Comparison of ENCODE assay signal across 1 cellular context in the genomic region with DNA sequence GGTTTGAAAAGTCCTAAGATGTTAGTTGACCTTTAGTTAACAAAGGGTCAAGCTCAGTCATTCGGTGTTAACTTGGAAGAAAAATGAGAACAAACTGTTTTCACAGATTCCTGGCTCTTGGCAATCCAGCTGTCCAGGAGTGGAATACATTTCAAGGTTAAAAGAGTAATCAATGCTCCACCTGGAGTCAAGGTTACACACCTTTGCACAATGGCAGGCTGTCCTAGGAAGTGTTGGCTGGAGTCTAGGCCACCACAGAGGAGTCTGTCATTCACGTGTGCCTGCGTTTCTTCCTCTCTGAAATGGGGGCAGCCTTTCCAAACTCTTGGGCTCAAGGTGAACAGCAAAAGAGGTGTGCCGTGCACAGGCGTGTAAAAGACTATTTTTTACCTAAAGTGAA.
A peak's percentile ranks its signal among the peaks of the same experiment; 100 is the strongest.
TF ChIP-seq lines count a peak whose summit lies in the region.

No MANE protein-coding gene starts in this region.

TF ChIP-seq in HepG2, 621 proteins besides CTCF, POLR2A, EP300 and RAD21 (continued from another document):
- TF ChIP-seq, protein P1, sequence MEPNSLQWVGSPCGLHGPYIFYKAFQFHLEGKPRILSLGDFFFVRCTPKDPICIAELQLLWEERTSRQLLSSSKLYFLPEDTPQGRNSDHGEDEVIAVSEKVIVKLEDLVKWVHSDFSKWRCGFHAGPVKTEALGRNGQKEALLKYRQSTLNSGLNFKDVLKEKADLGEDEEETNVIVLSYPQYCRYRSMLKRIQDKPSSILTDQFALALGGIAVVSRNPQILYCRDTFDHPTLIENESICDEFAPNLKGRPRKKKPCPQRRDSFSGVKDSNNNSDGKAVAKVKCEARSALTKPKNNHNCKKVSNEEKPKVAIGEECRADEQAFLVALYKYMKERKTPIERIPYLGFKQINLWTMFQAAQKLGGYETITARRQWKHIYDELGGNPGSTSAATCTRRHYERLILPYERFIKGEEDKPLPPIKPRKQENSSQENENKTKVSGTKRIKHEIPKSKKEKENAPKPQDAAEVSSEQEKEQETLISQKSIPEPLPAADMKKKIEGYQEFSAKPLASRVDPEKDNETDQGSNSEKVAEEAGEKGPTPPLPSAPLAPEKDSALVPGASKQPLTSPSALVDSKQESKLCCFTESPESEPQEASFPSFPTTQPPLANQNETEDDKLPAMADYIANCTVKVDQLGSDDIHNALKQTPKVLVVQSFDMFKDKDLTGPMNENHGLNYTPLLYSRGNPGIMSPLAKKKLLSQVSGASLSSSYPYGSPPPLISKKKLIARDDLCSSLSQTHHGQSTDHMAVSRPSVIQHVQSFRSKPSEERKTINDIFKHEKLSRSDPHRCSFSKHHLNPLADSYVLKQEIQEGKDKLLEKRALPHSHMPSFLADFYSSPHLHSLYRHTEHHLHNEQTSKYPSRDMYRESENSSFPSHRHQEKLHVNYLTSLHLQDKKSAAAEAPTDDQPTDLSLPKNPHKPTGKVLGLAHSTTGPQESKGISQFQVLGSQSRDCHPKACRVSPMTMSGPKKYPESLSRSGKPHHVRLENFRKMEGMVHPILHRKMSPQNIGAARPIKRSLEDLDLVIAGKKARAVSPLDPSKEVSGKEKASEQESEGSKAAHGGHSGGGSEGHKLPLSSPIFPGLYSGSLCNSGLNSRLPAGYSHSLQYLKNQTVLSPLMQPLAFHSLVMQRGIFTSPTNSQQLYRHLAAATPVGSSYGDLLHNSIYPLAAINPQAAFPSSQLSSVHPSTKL (CRISPR knock-in tag; IDR thresholded peaks at IDR 0.05), result peak; percentile 97
- TF ChIP-seq, protein P2, sequence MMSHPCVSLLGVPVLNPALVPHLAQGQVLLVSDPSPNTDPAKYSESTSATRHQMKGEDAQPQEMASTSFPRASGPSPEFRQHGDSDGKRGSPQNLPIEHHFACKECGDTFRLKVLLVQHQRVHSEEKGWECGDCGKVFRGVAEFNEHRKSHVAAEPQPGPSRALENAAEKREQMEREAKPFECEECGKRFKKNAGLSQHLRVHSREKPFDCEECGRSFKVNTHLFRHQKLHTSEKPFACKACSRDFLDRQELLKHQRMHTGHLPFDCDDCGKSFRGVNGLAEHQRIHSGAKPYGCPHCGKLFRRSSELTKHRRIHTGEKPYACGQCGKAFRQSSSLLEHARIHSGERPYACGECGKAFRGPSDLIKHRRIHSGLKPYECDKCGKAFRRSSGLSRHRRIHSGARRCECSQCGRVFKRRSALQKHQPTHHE (CRISPR knock-in tag; IDR thresholded peaks at IDR 0.05; ENCODE audit: borderline replicate concordance), result no peak
- TF ChIP-seq, protein P3, sequence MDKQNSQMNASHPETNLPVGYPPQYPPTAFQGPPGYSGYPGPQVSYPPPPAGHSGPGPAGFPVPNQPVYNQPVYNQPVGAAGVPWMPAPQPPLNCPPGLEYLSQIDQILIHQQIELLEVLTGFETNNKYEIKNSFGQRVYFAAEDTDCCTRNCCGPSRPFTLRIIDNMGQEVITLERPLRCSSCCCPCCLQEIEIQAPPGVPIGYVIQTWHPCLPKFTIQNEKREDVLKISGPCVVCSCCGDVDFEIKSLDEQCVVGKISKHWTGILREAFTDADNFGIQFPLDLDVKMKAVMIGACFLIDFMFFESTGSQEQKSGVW (CRISPR knock-in tag; IDR thresholded peaks at IDR 0.05; ENCODE audit: borderline replicate concordance), result no peak
- TF ChIP-seq XBP1 (CRISPR knock-in tag; IDR thresholded peaks at IDR 0.05), result no peak
- TF ChIP-seq ZNF264 (CRISPR knock-in tag; IDR thresholded peaks at IDR 0.05), result peak; percentile 72
- TF ChIP-seq TSC22D2 (CRISPR knock-in tag; IDR thresholded peaks at IDR 0.05; ENCODE audit: borderline replicate concordance), result no peak
- TF ChIP-seq HOXA3 (CRISPR knock-in tag; IDR thresholded peaks at IDR 0.05), result peak; percentile 82
- no peak for TF ChIP-seq MTF1 (CRISPR knock-in tag; IDR thresholded peaks at IDR 0.05)
- no peak for TF ChIP-seq ZNF713 (CRISPR knock-in tag; IDR thresholded peaks at IDR 0.05)
- TF ChIP-seq, protein P4, sequence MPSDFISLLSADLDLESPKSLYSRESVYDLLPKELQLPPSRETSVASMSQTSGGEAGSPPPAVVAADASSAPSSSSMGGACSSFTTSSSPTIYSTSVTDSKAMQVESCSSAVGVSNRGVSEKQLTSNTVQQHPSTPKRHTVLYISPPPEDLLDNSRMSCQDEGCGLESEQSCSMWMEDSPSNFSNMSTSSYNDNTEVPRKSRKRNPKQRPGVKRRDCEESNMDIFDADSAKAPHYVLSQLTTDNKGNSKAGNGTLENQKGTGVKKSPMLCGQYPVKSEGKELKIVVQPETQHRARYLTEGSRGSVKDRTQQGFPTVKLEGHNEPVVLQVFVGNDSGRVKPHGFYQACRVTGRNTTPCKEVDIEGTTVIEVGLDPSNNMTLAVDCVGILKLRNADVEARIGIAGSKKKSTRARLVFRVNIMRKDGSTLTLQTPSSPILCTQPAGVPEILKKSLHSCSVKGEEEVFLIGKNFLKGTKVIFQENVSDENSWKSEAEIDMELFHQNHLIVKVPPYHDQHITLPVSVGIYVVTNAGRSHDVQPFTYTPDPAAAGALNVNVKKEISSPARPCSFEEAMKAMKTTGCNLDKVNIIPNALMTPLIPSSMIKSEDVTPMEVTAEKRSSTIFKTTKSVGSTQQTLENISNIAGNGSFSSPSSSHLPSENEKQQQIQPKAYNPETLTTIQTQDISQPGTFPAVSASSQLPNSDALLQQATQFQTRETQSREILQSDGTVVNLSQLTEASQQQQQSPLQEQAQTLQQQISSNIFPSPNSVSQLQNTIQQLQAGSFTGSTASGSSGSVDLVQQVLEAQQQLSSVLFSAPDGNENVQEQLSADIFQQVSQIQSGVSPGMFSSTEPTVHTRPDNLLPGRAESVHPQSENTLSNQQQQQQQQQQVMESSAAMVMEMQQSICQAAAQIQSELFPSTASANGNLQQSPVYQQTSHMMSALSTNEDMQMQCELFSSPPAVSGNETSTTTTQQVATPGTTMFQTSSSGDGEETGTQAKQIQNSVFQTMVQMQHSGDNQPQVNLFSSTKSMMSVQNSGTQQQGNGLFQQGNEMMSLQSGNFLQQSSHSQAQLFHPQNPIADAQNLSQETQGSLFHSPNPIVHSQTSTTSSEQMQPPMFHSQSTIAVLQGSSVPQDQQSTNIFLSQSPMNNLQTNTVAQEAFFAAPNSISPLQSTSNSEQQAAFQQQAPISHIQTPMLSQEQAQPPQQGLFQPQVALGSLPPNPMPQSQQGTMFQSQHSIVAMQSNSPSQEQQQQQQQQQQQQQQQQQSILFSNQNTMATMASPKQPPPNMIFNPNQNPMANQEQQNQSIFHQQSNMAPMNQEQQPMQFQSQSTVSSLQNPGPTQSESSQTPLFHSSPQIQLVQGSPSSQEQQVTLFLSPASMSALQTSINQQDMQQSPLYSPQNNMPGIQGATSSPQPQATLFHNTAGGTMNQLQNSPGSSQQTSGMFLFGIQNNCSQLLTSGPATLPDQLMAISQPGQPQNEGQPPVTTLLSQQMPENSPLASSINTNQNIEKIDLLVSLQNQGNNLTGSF (CRISPR knock-in tag; IDR thresholded peaks at IDR 0.05), result no peak
- TF ChIP-seq SAP130 (CRISPR knock-in tag; IDR thresholded peaks at IDR 0.05; ENCODE audit: low read depth), result peak; percentile 75
- no peak for TF ChIP-seq RBAK (CRISPR knock-in tag; IDR thresholded peaks at IDR 0.05)
- TF ChIP-seq RBM39 (IDR thresholded peaks at IDR 0.05; ENCODE audit: low read depth, low read length, poor library complexity, severe bottlenecking), result no peak
- TF ChIP-seq, protein P5, sequence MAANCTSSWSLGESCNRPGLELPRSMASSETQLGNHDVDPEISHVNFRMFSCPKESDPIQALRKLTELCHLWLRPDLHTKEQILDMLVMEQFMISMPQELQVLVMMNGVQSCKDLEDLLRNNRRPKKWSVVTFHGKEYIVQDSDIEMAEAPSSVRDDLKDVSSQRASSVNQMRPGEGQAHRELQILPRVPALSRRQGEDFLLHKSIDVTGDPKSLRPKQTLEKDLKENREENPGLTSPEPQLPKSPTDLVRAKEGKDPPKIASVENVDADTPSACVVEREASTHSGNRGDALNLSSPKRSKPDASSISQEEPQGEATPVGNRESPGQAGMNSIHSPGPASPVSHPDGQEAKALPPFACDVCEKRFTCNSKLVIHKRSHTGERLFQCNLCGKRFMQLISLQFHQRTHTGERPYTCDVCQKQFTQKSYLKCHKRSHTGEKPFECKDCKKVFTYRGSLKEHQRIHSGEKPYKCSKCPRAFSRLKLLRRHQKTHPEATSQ (CRISPR knock-in tag; IDR thresholded peaks at IDR 0.05; ENCODE audit: borderline replicate concordance), result no peak
- TF ChIP-seq ZNF24 (IDR thresholded peaks at IDR 0.05), result no peak
- peak; percentile 81; the same call in 1 of the 2 replicates for TF ChIP-seq ZNF292 (CRISPR knock-in tag; IDR thresholded peaks at IDR 0.05; ENCODE audit: borderline replicate concordance, low read depth)
- peak; percentile 82; the same call in 1 of the 2 replicates for TF ChIP-seq NCOR1 (IDR thresholded peaks at IDR 0.05; ENCODE audit: borderline replicate concordance, low read length)
- TF ChIP-seq REL (CRISPR knock-in tag; conservative IDR thresholded peaks at IDR 0.05), result no peak
- TF ChIP-seq, protein P6, sequence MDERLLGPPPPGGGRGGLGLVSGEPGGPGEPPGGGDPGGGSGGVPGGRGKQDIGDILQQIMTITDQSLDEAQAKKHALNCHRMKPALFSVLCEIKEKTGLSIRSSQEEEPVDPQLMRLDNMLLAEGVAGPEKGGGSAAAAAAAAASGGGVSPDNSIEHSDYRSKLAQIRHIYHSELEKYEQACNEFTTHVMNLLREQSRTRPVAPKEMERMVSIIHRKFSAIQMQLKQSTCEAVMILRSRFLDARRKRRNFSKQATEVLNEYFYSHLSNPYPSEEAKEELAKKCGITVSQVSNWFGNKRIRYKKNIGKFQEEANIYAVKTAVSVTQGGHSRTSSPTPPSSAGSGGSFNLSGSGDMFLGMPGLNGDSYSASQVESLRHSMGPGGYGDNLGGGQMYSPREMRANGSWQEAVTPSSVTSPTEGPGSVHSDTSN (CRISPR knock-in tag; IDR thresholded peaks at IDR 0.05), result no peak; the same call in 1 of the 2 replicates
- TF ChIP-seq ARNTL (CRISPR knock-in tag; IDR thresholded peaks at IDR 0.05), result peak; percentile 81
- TF ChIP-seq SMAD1 (CRISPR knock-in tag; IDR thresholded peaks at IDR 0.05; ENCODE audit: borderline replicate concordance, low read depth), result no peak
- TF ChIP-seq ISL2 (CRISPR knock-in tag; IDR thresholded peaks at IDR 0.05), result peak; percentile 63; the same call in 1 of the 2 replicates
- no peak for TF ChIP-seq ZNF550 (CRISPR knock-in tag; IDR thresholded peaks at IDR 0.05; ENCODE audit: borderline replicate concordance)
- TF ChIP-seq ZNF260 (CRISPR knock-in tag; IDR thresholded peaks at IDR 0.05; ENCODE audit: borderline replicate concordance, low read depth), result no peak
- TF ChIP-seq ZNF354B (CRISPR knock-in tag; IDR thresholded peaks at IDR 0.05), result no peak
- 0 out of 2 replicates have a peak, but pooled peaks have one; percentile 54 for TF ChIP-seq ZNF546 (CRISPR knock-in tag; conservative IDR thresholded peaks at IDR 0.05)
- TF ChIP-seq SUZ12 (IDR thresholded peaks at IDR 0.05; ENCODE audit: low read depth, low read length), result no peak
- TF ChIP-seq MTA1 (CRISPR knock-in tag; IDR thresholded peaks at IDR 0.05; ENCODE audit: borderline replicate concordance), result peak; percentile 67; the same call in 1 of the 2 replicates
- TF ChIP-seq ZBTB21 (CRISPR knock-in tag; IDR thresholded peaks at IDR 0.05), result no peak
